In the genomic region with DNA sequence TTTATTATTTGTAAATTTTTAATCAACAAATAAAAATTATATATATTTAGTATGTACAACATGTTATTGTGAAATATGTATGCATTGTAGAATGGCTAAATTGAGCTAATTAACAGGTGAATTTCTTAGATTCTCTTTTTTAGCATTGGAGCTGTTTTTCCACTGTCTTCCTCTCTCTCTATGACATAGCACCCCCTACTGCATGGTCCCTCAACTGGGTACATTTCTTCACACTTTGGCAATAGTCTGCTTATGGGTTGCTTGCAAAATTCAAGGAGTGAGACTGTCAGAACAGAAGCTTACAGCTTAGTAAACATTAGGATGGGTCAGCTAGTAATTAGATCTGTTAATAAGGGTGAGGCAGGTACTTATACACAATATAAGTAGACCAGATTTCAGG, we compare ENCODE assay signal across 9 cellular contexts.
DNase-seq lines count a peak whose midpoint lies in the region; ATAC-seq, FAIRE-seq and TF ChIP-seq lines count a peak whose summit lies in the region.
"Had no signal": no experiment of that assay in that cellular context is flagged by ENCODE, and none has a peak within 500 bp of the region (broad histone marks: within the 10 kb centered on the region; RNA-seq: fewer than 3 reads in every experiment).

No MANE protein-coding gene starts in this region.

- no peaks in the 10 kb centered on the region for H3K36me3 ChIP-seq in GM23248 (ENCODE audit: low read depth)
- no peaks in the 10 kb centered on the region for H3K36me3 ChIP-seq in neural progenitor cell

- intact Hi-C loops in posterior cingulate gyrus (cut with DNase I): no loop called here

- peak; percentile 53 for DNase-seq in GM23248
- peak; percentile 46 for DNase-seq in NCI-H226
- peak; percentile 32 for DNase-seq in dedifferentiated amniotic fluid mesenchymal stem cell (ENCODE audit: extremely low spot score)
- peak; percentile 54 for DNase-seq in neural progenitor cell (ENCODE audit: low spot score)
- DNase-seq in GM19239 (ENCODE audit: insufficient read length, low spot score): no peak
- no peak for DNase-seq in stimulated activated naive CD8-positive, alpha-beta T cell treated with anti-CD3 and anti-CD28 coated beads, Interleukin-15, amount 100 ng/mL, for 72 hours
- no peak for DNase-seq in GM19240 (ENCODE audit: insufficient read length, low spot score)
- no peak for DNase-seq in posterior cingulate gyrus
- DNase-seq: activated naive CD8-positive, alpha-beta T cell treated with anti-CD3 and anti-CD28 coated beads, Interleukin-2, amount 10 ng/mL, durations not matched to agents 7 days and 5 days had no signal

- FAIRE-seq in GM19239 (lab: Jason Lieb, UNC): no peak

- H3K9me3 ChIP-seq in GM23248 (ENCODE audit: low read depth) (no peaks in the 10 kb centered on the region), neural progenitor cell (ENCODE audit: low read depth) (no peaks in the 10 kb centered on the region)

- H3K4me1 Mint-ChIP-seq in neural progenitor cell: no peaks in the 10 kb centered on the region
- H3K4me1 Mint-ChIP-seq in stimulated activated naive CD8-positive, alpha-beta T cell treated with anti-CD3 and anti-CD28 coated beads, Interleukin-15, amount 100 ng/mL, for 72 hours: no peaks in the 10 kb centered on the region
- H3K4me1 Mint-ChIP-seq: activated naive CD8-positive, alpha-beta T cell treated with anti-CD3 and anti-CD28 coated beads, Interleukin-2, amount 10 ng/mL, durations not matched to agents 7 days and 5 days had no signal

- in situ Hi-C loops in GM23248 (cut with MboI): loop anchor here (25.0 kb wide), 1 partner anchor 952 kb away; no protein-coding TSS in a partner anchor

- no peak overlapping the region for H3K27ac Mint-ChIP-seq in neural progenitor cell
- no peak overlapping the region for H3K27ac Mint-ChIP-seq in stimulated activated naive CD8-positive, alpha-beta T cell treated with anti-CD3 and anti-CD28 coated beads, Interleukin-15, amount 100 ng/mL, for 72 hours
- H3K27ac Mint-ChIP-seq: activated naive CD8-positive, alpha-beta T cell treated with anti-CD3 and anti-CD28 coated beads, Interleukin-2, amount 10 ng/mL, durations not matched to agents 7 days and 5 days had no signal

- H3F3A ChIP-seq in GM23248 (ENCODE audit: insufficient read depth) (no peaks in the 10 kb centered on the region), neural progenitor cell (ENCODE audit: low read depth) (no peaks in the 10 kb centered on the region)

- no peaks in the 10 kb centered on the region for H3K27me3 ChIP-seq in GM23248 (replicated peaks; ENCODE audit: insufficient read depth)
- H3K27me3 ChIP-seq in neural progenitor cell: no peaks in the 10 kb centered on the region

- H3K9me3 Mint-ChIP-seq in neural progenitor cell: peaks cover 3% of the 10 kb centered on the region
- H3K9me3 Mint-ChIP-seq in stimulated activated naive CD8-positive, alpha-beta T cell treated with anti-CD3 and anti-CD28 coated beads, Interleukin-15, amount 100 ng/mL, for 72 hours: peaks cover 0 to 11% of the 10 kb centered on the region in 2 donors
- H3K9me3 Mint-ChIP-seq: activated naive CD8-positive, alpha-beta T cell treated with anti-CD3 and anti-CD28 coated beads, Interleukin-2, amount 10 ng/mL, durations not matched to agents 7 days and 5 days had no signal

- no peaks in the 10 kb centered on the region for H3K4me1 ChIP-seq in GM23248 (ENCODE audit: insufficient read depth)
- no peaks in the 10 kb centered on the region for H3K4me1 ChIP-seq in neural progenitor cell

- no peak for ATAC-seq in stimulated activated naive CD8-positive, alpha-beta T cell treated with anti-CD3 and anti-CD28 coated beads, Interleukin-15, amount 100 ng/mL, for 72 hours

- H3K9ac ChIP-seq in GM23248: no peak overlapping the region
- H3K9ac ChIP-seq in neural progenitor cell: no peak overlapping the region

- no peak overlapping the region for H2AFZ ChIP-seq in GM23248
- no peak overlapping the region for H2AFZ ChIP-seq in neural progenitor cell (replicated peaks)

- H3K4me2 ChIP-seq in GM23248 (ENCODE audit: unreplicated experiment) (no peak overlapping the region), neural progenitor cell (no peak overlapping the region)

- H4K20me1 ChIP-seq in GM23248 (ENCODE audit: insufficient read depth): no peaks in the 10 kb centered on the region
- no peaks in the 10 kb centered on the region for H4K20me1 ChIP-seq in neural progenitor cell (ENCODE audit: low read depth)

- H3K4me3 Mint-ChIP-seq in neural progenitor cell: no peak overlapping the region
- no peak overlapping the region for H3K4me3 Mint-ChIP-seq in stimulated activated naive CD8-positive, alpha-beta T cell treated with anti-CD3 and anti-CD28 coated beads, Interleukin-15, amount 100 ng/mL, for 72 hours
- H3K4me3 Mint-ChIP-seq: activated naive CD8-positive, alpha-beta T cell treated with anti-CD3 and anti-CD28 coated beads, Interleukin-2, amount 10 ng/mL, durations not matched to agents 7 days and 5 days had no signal

- H3K27me3 Mint-ChIP-seq in neural progenitor cell (ENCODE audit: insufficient read depth, low read depth): no peaks in the 10 kb centered on the region
- no peaks in the 10 kb centered on the region for H3K27me3 Mint-ChIP-seq in stimulated activated naive CD8-positive, alpha-beta T cell treated with anti-CD3 and anti-CD28 coated beads, Interleukin-15, amount 100 ng/mL, for 72 hours
- H3K27me3 Mint-ChIP-seq: activated naive CD8-positive, alpha-beta T cell treated with anti-CD3 and anti-CD28 coated beads, Interleukin-2, amount 10 ng/mL, durations not matched to agents 7 days and 5 days had no signal

- TF ChIP-seq CTCF in neural progenitor cell (IDR thresholded peaks at IDR 0.05): peak; percentile 66

- H3K27ac ChIP-seq in GM23248: no peak overlapping the region
- H3K27ac ChIP-seq in neural progenitor cell: no peak overlapping the region

- no peaks in the 10 kb centered on the region for H3K36me3 Mint-ChIP-seq in neural progenitor cell
- H3K36me3 Mint-ChIP-seq: activated naive CD8-positive, alpha-beta T cell treated with anti-CD3 and anti-CD28 coated beads, Interleukin-2, amount 10 ng/mL, durations not matched to agents 7 days and 5 days had no signal

- H3K4me3 ChIP-seq in GM23248 (no peak overlapping the region), neural progenitor cell (no peak overlapping the region)

- no peaks in the 10 kb centered on the region for H3K9me2 ChIP-seq in GM23248 (ENCODE audit: insufficient read depth)

- H3K79me2 ChIP-seq in GM23248 (ENCODE audit: insufficient read depth) (no peaks in the 10 kb centered on the region), neural progenitor cell (ENCODE audit: low read depth) (no peaks in the 10 kb centered on the region)

Comparison
In these comparisons a context has a peak if more than half of its experiments do, and no peak if none do; other contexts are left out.
1. DNase-seq: peak in GM23248 (single experiment), NCI-H226 (single experiment), dedifferentiated amniotic fluid mesenchymal stem cell (single experiment) and neural progenitor cell (single experiment); none in GM19239 (single experiment), stimulated activated naive CD8-positive, alpha-beta T cell treated with anti-CD3 and anti-CD28 coated beads, Interleukin-15, amount 100 ng/mL, for 72 hours (0 of 2), GM19240 (single experiment) and posterior cingulate gyrus (0 of 10).